Comparison of ENCODE assay signal across 20 cellular contexts in the genomic region with DNA sequence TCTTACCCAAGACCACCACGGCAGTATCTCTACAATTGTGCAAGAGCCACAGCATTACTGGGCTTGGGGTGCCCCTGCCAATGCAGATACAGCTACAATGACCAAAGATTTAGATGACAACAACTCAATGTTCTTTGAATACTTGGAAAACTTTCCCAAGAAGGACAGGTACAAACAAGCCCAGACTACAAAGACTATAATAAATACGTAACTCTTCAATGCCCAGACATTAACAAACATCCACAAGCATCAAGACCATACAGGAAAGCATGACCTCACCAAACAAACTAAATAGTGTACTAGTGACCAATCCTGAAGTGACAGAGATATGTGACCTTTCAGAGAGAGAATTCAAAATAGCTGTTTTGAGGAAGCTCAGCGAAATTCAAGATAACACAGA.
A peak's percentile ranks its signal among the peaks of the same experiment; 100 is the strongest.
DNase-seq lines count a peak whose midpoint lies in the region; ATAC-seq and TF ChIP-seq lines count a peak whose summit lies in the region.
"Had no signal": no experiment of that assay in that cellular context is flagged by ENCODE, and none has a peak within 500 bp of the region (broad histone marks: within the 10 kb centered on the region; RNA-seq: fewer than 3 reads in every experiment).

No MANE protein-coding gene starts in this region.

- no peak overlapping the region for H3K4me3 ChIP-seq in RWPE2 (ENCODE audit: severe bottlenecking)
- no peak overlapping the region for H3K4me3 ChIP-seq in tibial artery
- H3K4me3 ChIP-seq: BLaER1 treated with 17β-estradiol and CSF1 and Interleukin-3, amounts not matched to agents 10 nM and 100 nM; GM23248; PC-9 had no signal

- no peak for TF ChIP-seq CTCF in RWPE2 (IDR thresholded peaks at IDR 0.05; ENCODE audit: poor library complexity, severe bottlenecking)
- TF ChIP-seq CTCF in tibial artery (IDR thresholded peaks at IDR 0.05), result no peak

- H3K27ac Mint-ChIP-seq in activated naive CD4-positive, alpha-beta T cell treated with anti-CD3 and anti-CD28 coated beads, Interleukin-2, amount 50 U/mL, for 24 hours, result peak overlapping the region; percentile 23
- H3K27ac Mint-ChIP-seq: CD4-positive, alpha-beta T cell had no signal

- no peaks in the 10 kb centered on the region for H3K27me3 ChIP-seq in RWPE2 (ENCODE audit: insufficient read depth, poor library complexity, severe bottlenecking)
- no peaks in the 10 kb centered on the region for H3K27me3 ChIP-seq in tibial artery
- H3K27me3 ChIP-seq: BLaER1 treated with 17β-estradiol and CSF1 and Interleukin-3, amounts not matched to agents 10 nM and 100 nM had no signal

- no peaks in the 10 kb centered on the region for H3K27me3 Mint-ChIP-seq in activated naive CD4-positive, alpha-beta T cell treated with anti-CD3 and anti-CD28 coated beads, Interleukin-2, amount 50 U/mL, for 24 hours
- H3K27me3 Mint-ChIP-seq: CD4-positive, alpha-beta T cell had no signal

- H3K27ac ChIP-seq in RWPE2 (ENCODE audit: poor library complexity, severe bottlenecking) (peak overlapping the region; percentile 64), epithelial cell of prostate (peak overlapping the region; percentile 95), tibial artery (peak overlapping the region; percentile 77 to 86)
- H3K27ac ChIP-seq: BLaER1 treated with 17β-estradiol and CSF1 and Interleukin-3, amounts not matched to agents 10 nM and 100 nM; GM23248 had no signal

- peaks cover 28% of the 10 kb centered on the region for H3K36me3 Mint-ChIP-seq in activated naive CD4-positive, alpha-beta T cell treated with anti-CD3 and anti-CD28 coated beads, Interleukin-2, amount 50 U/mL, for 24 hours

- H3K4me1 ChIP-seq in RWPE2 (ENCODE audit: insufficient read depth, poor library complexity, severe bottlenecking), result peaks cover 20% of the 10 kb centered on the region
- peaks cover 4 to 29% (median 21%) of the 10 kb centered on the region in 4 donors for H3K4me1 ChIP-seq in tibial artery
- H3K4me1 ChIP-seq: BLaER1 treated with 17β-estradiol and CSF1 and Interleukin-3, amounts not matched to agents 10 nM and 100 nM had no signal

- H3K36me3 ChIP-seq in RWPE2 (ENCODE audit: low read depth) (no peaks in the 10 kb centered on the region), tibial artery (no peaks in the 10 kb centered on the region)

- H3K9me3 ChIP-seq in RWPE2 (ENCODE audit: severe bottlenecking) (no peaks in the 10 kb centered on the region), tibial artery (no peaks in the 10 kb centered on the region)

- H3K9me3 Mint-ChIP-seq in activated naive CD4-positive, alpha-beta T cell treated with anti-CD3 and anti-CD28 coated beads, Interleukin-2, amount 50 U/mL, for 24 hours, result peaks cover 7% of the 10 kb centered on the region

- no peak for DNase-seq in activated naive CD4-positive, alpha-beta T cell (lab: John Stamatoyannopoulos, UW)
- DNase-seq in RWPE2 (ENCODE audit: low spot score) (no peak), epithelial cell of prostate (ENCODE audit: low read depth, low spot score) (peak; percentile 82), tibial artery (no peak), A172 (ENCODE audit: low spot score) (no peak)
- DNase-seq: 8988T; AML-193; CD4-positive, alpha-beta T cell; GM23248; H7; IMR-90; KG1; MM.1S; NCI-H2029; NCI-H526 treated with DMSO at 0.1 percent for 48 hours; PC-9; SHP77 had no signal

- intact Hi-C loops in tibial artery (cut with DNase I; ENCODE audit: low total_unique reads), result no loop called here

- peak; percentile 38 for ATAC-seq in RWPE2 (ENCODE audit: low read depth)
- no peak for ATAC-seq in HG03175 (IDR thresholded peaks at IDR 0.05; ENCODE audit: unreplicated experiment)

- no peaks in the 10 kb centered on the region for H3K4me1 Mint-ChIP-seq in activated naive CD4-positive, alpha-beta T cell treated with anti-CD3 and anti-CD28 coated beads, Interleukin-2, amount 50 U/mL, for 24 hours

- no peak overlapping the region for H3K4me3 Mint-ChIP-seq in activated naive CD4-positive, alpha-beta T cell treated with anti-CD3 and anti-CD28 coated beads, Interleukin-2, amount 50 U/mL, for 24 hours
- H3K4me3 Mint-ChIP-seq: CD4-positive, alpha-beta T cell had no signal
